Comparison of ENCODE assay signal across 10 cellular contexts in genomic region chr17:69175812-69176517, GRCh38. TPM values are rescaled to one million over a fixed set of nuclear protein-coding genes. Genes with fewer than 3 reads are reported as not detected.
DNase-seq lines count a peak whose midpoint lies in the region; ATAC-seq lines count a peak whose summit lies in the region.
"Had no signal": no experiment of that assay in that cellular context is flagged by ENCODE, and none has a peak within 500 bp of the region (broad histone marks: within the 10 kb centered on the region; RNA-seq: fewer than 3 reads in every experiment).

No MANE protein-coding gene starts in this region.

- ATAC-seq in effector memory CD8-positive, alpha-beta T cell (replicated peaks), result no peak
- ATAC-seq in HG03521 (IDR thresholded peaks at IDR 0.05; ENCODE audit: unreplicated experiment), result no peak

- peak overlapping the region in 4 of 11 experiments; percentile 46 to 69 (median 49); a peak in 7 of 22 replicates for H3K9ac ChIP-seq in BLaER1 treated with 17β-estradiol and CSF1 and Interleukin-3, amounts not matched to agents 10 nM and 100 nM

- H4K20me1 ChIP-seq in BLaER1 treated with 17β-estradiol and CSF1 and Interleukin-3, amounts not matched to agents 10 nM and 100 nM, result no peaks in the 10 kb centered on the region

- no peaks in the 10 kb centered on the region for H3K4me1 Mint-ChIP-seq in effector memory CD8-positive, alpha-beta T cell (ENCODE audit: low read depth in 2 of 2)

- peak overlapping the region in 8 of 11 experiments; percentile 25 to 87 (median 67); a peak in 16 of 22 replicates for H3K4me2 ChIP-seq in BLaER1 treated with 17β-estradiol and CSF1 and Interleukin-3, amounts not matched to agents 10 nM and 100 nM

- H3K36me3 Mint-ChIP-seq in effector memory CD8-positive, alpha-beta T cell (ENCODE audit: insufficient read depth), result no peaks in the 10 kb centered on the region

- no peaks in the 10 kb centered on the region for H3K27me3 Mint-ChIP-seq in effector memory CD8-positive, alpha-beta T cell

- H3K4me3 ChIP-seq in BLaER1 treated with 17β-estradiol and CSF1 and Interleukin-3, amounts not matched to agents 10 nM and 100 nM, result no peak overlapping the region
- H3K4me3 ChIP-seq in MG63, result no peak overlapping the region

- no peak overlapping the region for H3K27ac Mint-ChIP-seq in effector memory CD8-positive, alpha-beta T cell

- H3K9me3 Mint-ChIP-seq in effector memory CD8-positive, alpha-beta T cell, result no peaks in the 10 kb centered on the region

- peak overlapping the region in 7 of 11 experiments; percentile 9 to 94 (median 75); a peak in 11 of 22 replicates for H3K27ac ChIP-seq in BLaER1 treated with 17β-estradiol and CSF1 and Interleukin-3, amounts not matched to agents 10 nM and 100 nM

- H3K9me3 ChIP-seq in BLaER1 treated with 17β-estradiol and CSF1 and Interleukin-3, amounts not matched to agents 10 nM and 100 nM (replicated peaks in 1 of 11), result no peaks in the 10 kb centered on the region
- H3K9me3 ChIP-seq in MG63, result no peaks in the 10 kb centered on the region

- no peaks in the 10 kb centered on the region for H3K36me3 ChIP-seq in BLaER1 treated with 17β-estradiol and CSF1 and Interleukin-3, amounts not matched to agents 10 nM and 100 nM
- no peaks in the 10 kb centered on the region for H3K36me3 ChIP-seq in MG63

- DNase-seq in MG63, result peak; percentile 73
- peak; percentile 16 for DNase-seq in brain pericyte (ENCODE audit: low read depth, low spot score)
- peak; percentile 9 for DNase-seq in myocyte (ENCODE audit: low read depth)
- no peak for DNase-seq in effector memory CD8-positive, alpha-beta T cell
- no peak for DNase-seq in putamen (ENCODE audit: low spot score)
- DNase-seq in hippocampal formation (lab: John Stamatoyannopoulos, UW), result no peak
- DNase-seq: activated CD8-positive, alpha-beta memory T cell treated with anti-CD3 and anti-CD28 coated beads, Interleukin-2, amount 50 U/mL, for 4 hours had no signal

- no peak overlapping the region for H3K4me3 Mint-ChIP-seq in effector memory CD8-positive, alpha-beta T cell

- no peaks in the 10 kb centered on the region for H3K27me3 ChIP-seq in BLaER1 treated with 17β-estradiol and CSF1 and Interleukin-3, amounts not matched to agents 10 nM and 100 nM
- no peaks in the 10 kb centered on the region for H3K27me3 ChIP-seq in MG63

- H3K4me1 ChIP-seq in BLaER1 treated with 17β-estradiol and CSF1 and Interleukin-3, amounts not matched to agents 10 nM and 100 nM, result peaks cover 12 to 98% (median 38%) of the 10 kb centered on the region in 10 experiments

RNA-seq across cellular contexts. Expression of gene ABCA6, which starts 34.3 kb away (rescaled TPM):
- total RNA-seq in MG63 (2014; rRNA removed; shearing (Covaris generic); ENCODE audit: low replicate concordance), result 0.99 and 1.9 TPM in 2 replicates
- total RNA-seq in myocyte, result under 0.01 TPM in 1 of 2 replicates, not detected in the other
- not detected for polyA plus RNA-seq in myocyte (2012)
- total RNA-seq: HT-29 had no signal

RNA-seq across cellular contexts. Expression of gene ABCA10, which starts 52.7 kb away (rescaled TPM):
- total RNA-seq in MG63 (2014; rRNA removed; shearing (Covaris generic); ENCODE audit: low replicate concordance), result 0.07 and 0.59 TPM in 2 replicates
- total RNA-seq in myocyte, result 0.08 TPM in 1 of 2 replicates, not detected in the other
- polyA plus RNA-seq in myocyte (2012), result not detected

Comparison
In these comparisons a context has a peak if more than half of its experiments do, and no peak if none do; other contexts are left out.
1. DNase-seq: peak in MG63 (single experiment), brain pericyte (single experiment) and myocyte (single experiment); none in effector memory CD8-positive, alpha-beta T cell (0 of 3), putamen (single experiment) and hippocampal formation (0 of 2).